9 cellular contexts compared by ENCODE assay signal in the genomic region with DNA sequence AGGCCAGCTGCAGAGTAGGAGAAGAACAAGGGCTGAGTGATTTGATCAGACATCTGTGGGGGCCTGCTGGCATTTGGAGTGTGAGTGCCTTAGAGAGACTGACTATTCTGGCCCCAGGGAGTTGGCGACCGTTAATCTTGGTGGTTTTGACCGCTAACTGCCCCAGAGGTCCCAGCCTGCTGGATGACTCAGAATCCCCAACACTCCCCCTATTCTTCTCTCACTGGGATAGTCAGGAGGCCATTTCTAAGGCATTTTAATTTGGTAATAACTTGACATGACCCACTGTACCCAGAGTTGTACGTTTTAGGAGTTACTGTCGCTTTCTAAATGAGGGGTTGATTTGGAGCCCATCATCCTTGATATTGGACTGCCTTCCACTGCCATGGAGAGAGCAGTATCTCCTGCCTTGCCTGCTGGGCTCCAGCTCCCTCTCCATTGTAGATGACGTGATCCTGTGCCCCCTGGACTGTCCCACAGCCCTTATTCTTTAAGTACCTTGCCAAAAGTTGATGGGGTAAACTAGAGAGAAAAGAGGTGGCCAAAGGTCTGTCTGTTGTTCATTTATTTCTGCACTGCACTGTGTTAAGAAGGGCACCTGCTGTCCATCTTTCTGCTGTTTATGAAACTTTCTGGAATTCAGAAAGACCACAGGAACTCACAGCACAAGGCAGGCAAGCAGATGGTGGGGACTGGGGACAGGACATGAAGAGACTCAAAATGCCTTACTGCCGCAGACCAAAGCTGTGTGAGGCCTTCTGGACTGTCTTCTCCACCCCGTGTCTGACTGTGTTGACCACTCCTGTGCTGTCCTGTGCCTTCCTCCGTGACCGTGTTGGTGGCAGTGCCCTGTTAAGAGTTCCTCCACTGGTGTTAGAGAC.
A peak's percentile ranks its signal among the peaks of the same experiment; 100 is the strongest.
DNase-seq lines count a peak whose midpoint lies in the region; ATAC-seq, FAIRE-seq and TF ChIP-seq lines count a peak whose summit lies in the region.
"Had no signal": no experiment of that assay in that cellular context is flagged by ENCODE, and none has a peak within 500 bp of the region (broad histone marks: within the 10 kb centered on the region; RNA-seq: fewer than 3 reads in every experiment).

No MANE protein-coding gene starts in this region.

- H3K9me3 Mint-ChIP-seq in naive B cell (no peaks in the 10 kb centered on the region), mesothelial cell of epicardium (no peaks in the 10 kb centered on the region)
- H3K9me3 Mint-ChIP-seq: T-helper 1 cell treated with Interleukin-12 subunit alpha and Interleukin-12 subunit beta and Interleukin-4 antibody, amounts not matched to agents 30 μg/mL and 1 μg/mL, for 36 hours had no signal

- peaks cover 47 to 62% (median 59%) of the 10 kb centered on the region in 3 donors for H3K4me1 Mint-ChIP-seq in naive B cell
- H3K4me1 Mint-ChIP-seq in mesothelial cell of epicardium: peaks cover 44% of the 10 kb centered on the region

- ATAC-seq in naive B cell (ENCODE audit: low read depth in 2 of 2) (no peak), HG02938 (IDR thresholded peaks at IDR 0.05; ENCODE audit: unreplicated experiment) (no peak)

- peak; percentile 84 for DNase-seq in GF-D8 (lab: John Stamatoyannopoulos, UW)
- peak; percentile 52 for DNase-seq in NCI-H69 (lab: John Stamatoyannopoulos, UW)
- DNase-seq in bronchial epithelial cell (ENCODE audit: low read depth): peak; percentile 54
- no peak for DNase-seq in naive B cell
- no peak for DNase-seq in stimulated activated naive CD4-positive, alpha-beta T cell (lab: John Stamatoyannopoulos, UW)
- DNase-seq in mesothelial cell of epicardium (ENCODE audit: low spot score in 2 of 2, unreplicated experiment in 2 of 2): no peak
- no peak for DNase-seq in NCI-H187 treated with DMSO at 0.1 percent for 48 hours (lab: John Stamatoyannopoulos, UW)

- H3K36me3 Mint-ChIP-seq in naive B cell (peaks cover 2 to 12% of the 10 kb centered on the region in 2 donors), mesothelial cell of epicardium (peaks cover 7% of the 10 kb centered on the region)

- H3K4me3 Mint-ChIP-seq in naive B cell (peak overlapping the region in 5 of 8 donors; percentile 42 to 85 (median 57)), mesothelial cell of epicardium (no peak overlapping the region)
- H3K4me3 Mint-ChIP-seq: T-helper 1 cell treated with Interleukin-12 subunit alpha and Interleukin-12 subunit beta and Interleukin-4 antibody, amounts not matched to agents 30 μg/mL and 1 μg/mL, for 36 hours had no signal

- H3K36me3 ChIP-seq in bronchial epithelial cell (ENCODE audit: control insufficient read depth, insufficient read depth, low read length): no peaks in the 10 kb centered on the region

- no peak for FAIRE-seq in bronchial epithelial cell (lab: Jason Lieb, UNC)

- H3K27me3 Mint-ChIP-seq in naive B cell (no peaks in the 10 kb centered on the region), mesothelial cell of epicardium (ENCODE audit: low read depth) (no peaks in the 10 kb centered on the region)

- no peaks in the 10 kb centered on the region for H3K27me3 ChIP-seq in bronchial epithelial cell (ENCODE audit: control insufficient read depth, insufficient read depth, low read length)

- TF ChIP-seq CTCF in bronchial epithelial cell (IDR thresholded peaks at IDR 0.05; ENCODE audit: insufficient read depth, low read length, severe bottlenecking) (no peak), mesothelial cell of epicardium (IDR thresholded peaks at IDR 0.05; ENCODE audit: unreplicated experiment) (no peak)

- peak overlapping the region; percentile 79 to 94 (median 87) for H3K27ac Mint-ChIP-seq in naive B cell
- H3K27ac Mint-ChIP-seq in mesothelial cell of epicardium: no peak overlapping the region
- H3K27ac Mint-ChIP-seq: T-helper 1 cell treated with Interleukin-12 subunit alpha and Interleukin-12 subunit beta and Interleukin-4 antibody, amounts not matched to agents 30 μg/mL and 1 μg/mL, for 36 hours had no signal

- H3K4me3 ChIP-seq in bronchial epithelial cell (ENCODE audit: low read depth, low read length): no peak overlapping the region

Comparison
In these comparisons a context has a peak if more than half of its experiments do, and no peak if none do; other contexts are left out.
1. DNase-seq: peak in GF-D8 (single experiment), NCI-H69 (single experiment) and bronchial epithelial cell (single experiment); none in naive B cell (single experiment), stimulated activated naive CD4-positive, alpha-beta T cell (0 of 6), mesothelial cell of epicardium (0 of 2) and NCI-H187 treated with DMSO at 0.1 percent for 48 hours (single experiment).